In the genomic region with DNA sequence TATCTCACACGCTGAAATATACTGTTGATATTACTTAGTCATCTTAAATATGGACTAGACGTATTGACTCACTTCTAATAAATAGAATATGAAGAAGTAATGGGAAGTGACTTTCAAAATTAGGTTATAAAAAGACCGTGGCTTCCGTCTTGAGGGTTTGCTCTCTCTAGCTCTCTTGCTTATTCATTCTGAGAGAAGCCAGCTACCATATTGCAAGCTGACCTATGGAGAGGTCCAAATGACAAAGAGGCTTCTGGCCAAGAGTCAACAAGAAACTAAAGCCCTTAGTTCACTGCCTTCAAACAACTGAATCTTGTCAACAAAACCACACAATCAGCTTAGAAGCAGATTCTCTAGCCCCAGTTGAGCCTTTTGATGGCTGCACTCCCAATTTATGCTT, we compare ENCODE assay signal across 22 cellular contexts. TPM values are rescaled to one million over a fixed set of nuclear protein-coding genes. Genes with fewer than 3 reads are reported as not detected.
DNase-seq lines count a peak whose midpoint lies in the region; ATAC-seq and TF ChIP-seq lines count a peak whose summit lies in the region.
"Had no signal": no experiment of that assay in that cellular context is flagged by ENCODE, and none has a peak within 500 bp of the region (broad histone marks: within the 10 kb centered on the region; RNA-seq: fewer than 3 reads in every experiment).

No MANE protein-coding gene starts in this region.

- TF ChIP-seq CTCF in GM10248 (IDR thresholded peaks at IDR 0.05; ENCODE audit: control extremely low read depth, extremely low read depth, low read depth, missing control alignments), result no peak
- TF ChIP-seq CTCF in gastroesophageal sphincter (IDR thresholded peaks at IDR 0.05), result no peak

- H3K27me3 ChIP-seq in gastroesophageal sphincter, result no peaks in the 10 kb centered on the region

- CTCF ChIA-PET in GM10248 (lab: Yijun Ruan, JAX), result interaction anchor here (1.1 to 3.4 kb wide), 6 partner anchors 13 to 110 kb away, joined by 4 to 16 read pairs (median 4); no protein-coding TSS in a partner anchor

- ATAC-seq in GM18907 (IDR thresholded peaks at IDR 0.05; ENCODE audit: unreplicated experiment) (peak; percentile 74), GM21717 (IDR thresholded peaks at IDR 0.05; ENCODE audit: unreplicated experiment) (peak; percentile 75), HG03378 (IDR thresholded peaks at IDR 0.05; ENCODE audit: unreplicated experiment) (peak; percentile 88), gastroesophageal sphincter (no peak)
- ATAC-seq: CD8-positive, alpha-beta T cell; left lobe of liver had no signal

- no peak overlapping the region for H3K27ac ChIP-seq in gastroesophageal sphincter
- H3K27ac ChIP-seq: thoracic aorta had no signal

- peak; percentile 13 for DNase-seq in GM10248 (ENCODE audit: extremely low spot score)
- no peak for DNase-seq in immature natural killer cell
- DNase-seq in cortex of kidney (lab: John Stamatoyannopoulos, UW), result no peak
- no peak for DNase-seq in iPS-NIHi7 (ENCODE audit: extremely low spot score)
- DNase-seq: anterior cingulate cortex; CD8-positive, alpha-beta T cell; GDM1; hypothalamus; MG63; NCI-H2029 treated with DMSO at 0.1 percent for 48 hours; NCI-H748 treated with DMSO at 0.1 percent for 48 hours; SIG-M5; stimulated activated CD4-positive, alpha-beta T cell treated with anti-CD3 and anti-CD28 coated beads, Interleukin-12 subunit alpha, Interleukin-12 subunit beta, amount 100 ng/mL, for 4 hours; T-helper 9 cell had no signal

- TF ChIP-seq POLR2A in gastroesophageal sphincter (IDR thresholded peaks at IDR 0.05), result no peak

- no peaks in the 10 kb centered on the region for H3K36me3 ChIP-seq in gastroesophageal sphincter
- H3K36me3 ChIP-seq: MG63, thoracic aorta had no signal

- 84 to 85% methylated on average over 4 of the region's 4 CpGs for WGBS in gastroesophageal sphincter (ENCODE audit: low coverage in 1 of 2), 2 donors

- TF ChIP-seq EP300 in gastroesophageal sphincter (IDR thresholded peaks at IDR 0.05), result no peak

- no peaks in the 10 kb centered on the region for H3K36me3 Mint-ChIP-seq in immature natural killer cell
- H3K36me3 Mint-ChIP-seq: CD8-positive, alpha-beta T cell had no signal

- no peaks in the 10 kb centered on the region for H3K9me3 ChIP-seq in gastroesophageal sphincter
- H3K9me3 ChIP-seq: MG63, thoracic aorta had no signal

- H3K27ac Mint-ChIP-seq in immature natural killer cell, result no peak overlapping the region
- H3K27ac Mint-ChIP-seq: activated T-helper 1 cell treated with anti-CD3 and anti-CD28 coated beads, Interleukin-12 subunit alpha, Interleukin-12 subunit beta, Interleukin-2, Interleukin-4 antibody, amounts not matched to agents 30 ng/mL and 10 ng/mL and 1 ng/mL, durations not matched to agents 14 hours and 24 hours and 36 hours; CD8-positive, alpha-beta T cell; dendritic cell treated with granulocyte-macrophage colony-stimulating factor and Interleukin-4, amounts not matched to agents 40 ng/mL and 50 ng/mL, for 4 days had no signal

- H3K27me3 Mint-ChIP-seq in immature natural killer cell (ENCODE audit: low read depth in 3 of 3), result peaks cover 0 to 8% (median 0%) of the 10 kb centered on the region in 3 donors
- H3K27me3 Mint-ChIP-seq: dendritic cell treated with granulocyte-macrophage colony-stimulating factor and Interleukin-4, amounts not matched to agents 40 ng/mL and 50 ng/mL, for 4 days had no signal

- H3K9me3 Mint-ChIP-seq in immature natural killer cell, result no peaks in the 10 kb centered on the region
- H3K9me3 Mint-ChIP-seq: activated T-helper 1 cell treated with anti-CD3 and anti-CD28 coated beads, Interleukin-12 subunit alpha, Interleukin-12 subunit beta, Interleukin-2, Interleukin-4 antibody, amounts not matched to agents 30 ng/mL and 10 ng/mL and 1 ng/mL, durations not matched to agents 14 hours and 24 hours and 36 hours; dendritic cell treated with granulocyte-macrophage colony-stimulating factor and Interleukin-4, amounts not matched to agents 40 ng/mL and 50 ng/mL, for 4 days had no signal

- no peak overlapping the region for H3K4me3 Mint-ChIP-seq in immature natural killer cell
- H3K4me3 Mint-ChIP-seq: activated T-helper 1 cell treated with anti-CD3 and anti-CD28 coated beads, Interleukin-12 subunit alpha, Interleukin-12 subunit beta, Interleukin-2, Interleukin-4 antibody, amounts not matched to agents 30 ng/mL and 10 ng/mL and 1 ng/mL, durations not matched to agents 14 hours and 24 hours and 36 hours; CD8-positive, alpha-beta T cell; dendritic cell treated with granulocyte-macrophage colony-stimulating factor and Interleukin-4, amounts not matched to agents 40 ng/mL and 50 ng/mL, for 4 days had no signal

- no peaks in the 10 kb centered on the region for H3K4me1 ChIP-seq in gastroesophageal sphincter

- POLR2A ChIA-PET in GM10248 (lab: Yijun Ruan, JAX), result no interaction called here

- no peak overlapping the region for H3K4me3 ChIP-seq in gastroesophageal sphincter
- H3K4me3 ChIP-seq: MG63, thoracic aorta had no signal

- no peaks in the 10 kb centered on the region for H3K4me1 Mint-ChIP-seq in immature natural killer cell

RNA-seq across cellular contexts. Expression of a gene that starts 46.1 kb away (rescaled TPM):
- not detected for polyA plus RNA-seq in immature natural killer cell
- total RNA-seq in gastroesophageal sphincter, result under 1 TPM in 1 of 4 donors, not detected in 3; 0.15 TPM
- total RNA-seq: activated T-helper 1 cell treated with anti-CD3 and anti-CD28 coated beads, Interleukin-12 subunit alpha, Interleukin-12 subunit beta, Interleukin-2, Interleukin-4 antibody, amounts not matched to agents 30 ng/mL and 10 ng/mL and 1 ng/mL, durations not matched to agents 14 hours and 24 hours and 36 hours; CD8-positive, alpha-beta T cell; left lobe of liver; thoracic aorta had no signal
